ENCODE assay signal across 1 cellular context in genomic region chr1:155000725-155001437, GRCh38.
TF ChIP-seq lines count a peak whose summit lies in the region.

No MANE protein-coding gene starts in this region.

TF ChIP-seq in IMR-90, 13 proteins besides CTCF, POLR2A, EP300 and RAD21 (continued from another document):
- TF ChIP-seq SMC3 (IDR thresholded peaks at IDR 0.05; ENCODE audit: low read depth, low read length), result 0 out of 2 replicates have a peak, but pooled peaks have one; percentile 10
